9 cellular contexts compared by ENCODE assay signal in genomic region chr19:16118489-16119033, GRCh38. TPM values are rescaled to one million over a fixed set of nuclear protein-coding genes. Genes with fewer than 3 reads are reported as not detected.
DNase-seq lines count a peak whose midpoint lies in the region; ATAC-seq, FAIRE-seq and TF ChIP-seq lines count a peak whose summit lies in the region.
"Had no signal": no experiment of that assay in that cellular context is flagged by ENCODE, and none has a peak within 500 bp of the region (broad histone marks: within the 10 kb centered on the region; RNA-seq: fewer than 3 reads in every experiment).

No MANE protein-coding gene starts in this region.

- 0 out of 2 replicates have a peak, but pooled peaks cover 2% of the 10 kb centered on the region for H4K20me1 ChIP-seq in HepG2 (ENCODE audit: insufficient read depth, low read length)

- in situ Hi-C loops in HepG2 (cut with HindIII; ENCODE audit: extremely low pct_ligation_motif_present, low pct_unique_long_range_greater_than_20kb): no loop called here

- peak overlapping the region in 1 of 10 donors; percentile 60 for H3K4me3 Mint-ChIP-seq in naive thymus-derived CD4-positive, alpha-beta T cell

- CTCF ChIA-PET in HepG2 (lab: Yijun Ruan, JAX; ENCODE audit: low intra/inter-chr PET ratio, low total read pairs): no interaction called here
- CTCF ChIA-PET in naive thymus-derived CD4-positive, alpha-beta T cell (lab: Charles Lee): interaction anchor here (1.3 kb wide), 1 partner anchor 77 kb away, joined by 6 read pairs; no protein-coding TSS in a partner anchor

- H3K36me3 Mint-ChIP-seq in naive thymus-derived CD4-positive, alpha-beta T cell: peaks cover 6 to 22% (median 11%) of the 10 kb centered on the region in 5 donors

- H3K4me1 Mint-ChIP-seq in naive thymus-derived CD4-positive, alpha-beta T cell: peaks cover 27 to 52% (median 32%) of the 10 kb centered on the region in 7 donors

- TF ChIP-seq RAD21 in liver (IDR thresholded peaks at IDR 0.05) (no peak), HepG2 (CRISPR knock-in tag; IDR thresholded peaks at IDR 0.05) (no peak)

- H2AFZ ChIP-seq in HepG2 (ENCODE audit: low read length): no peak overlapping the region

- intact Hi-C loops in HepG2 (cut with micrococcal nuclease; ENCODE audit: unreplicated experiment): no loop called here
- intact Hi-C loops in naive thymus-derived CD4-positive, alpha-beta T cell (cut with micrococcal nuclease): loop anchor here in 1 of 2 donors (1.0 to 2.0 kb wide), 3 partner anchors 7 to 50 kb away; partner anchors contain the start of genes HSH2D and RAB8A

- H3K4me3 ChIP-seq in liver (ENCODE audit: low read depth in 1 of 3, low read length in 3 of 3): no peak overlapping the region
- H3K4me3 ChIP-seq in HepG2 (replicated peaks in 1 of 3; ENCODE audit: insufficient read depth in 1 of 3, low read depth in 2 of 3, low read length in 3 of 3): no peak overlapping the region
- no peak overlapping the region for H3K4me3 ChIP-seq in naive thymus-derived CD4-positive, alpha-beta T cell (ENCODE audit: low read length)
- no peak overlapping the region for H3K4me3 ChIP-seq in foreskin fibroblast (ENCODE audit: low read depth in 1 of 2, low read length in 2 of 2)
- H3K4me3 ChIP-seq: tibial artery had no signal

- FAIRE-seq in HepG2 (lab: Jason Lieb, UNC): no peak

- TF ChIP-seq EP300 in HepG2 (IDR thresholded peaks at IDR 0.05; ENCODE audit: low read depth in 2 of 2, low read length in 2 of 2): no peak
- no peak for TF ChIP-seq EP300 in HepG2 (CRISPR knock-in tag; IDR thresholded peaks at IDR 0.05; ENCODE audit: borderline replicate concordance)

- H3K9me3 Mint-ChIP-seq in naive thymus-derived CD4-positive, alpha-beta T cell: no peaks in the 10 kb centered on the region

- H3K9me3 ChIP-seq in liver (ENCODE audit: control insufficient read depth in 4 of 4, low read length in 3 of 4): no peaks in the 10 kb centered on the region
- no peaks in the 10 kb centered on the region for H3K9me3 ChIP-seq in HepG2 (ENCODE audit: low read length)
- H3K9me3 ChIP-seq in naive thymus-derived CD4-positive, alpha-beta T cell (ENCODE audit: control insufficient read depth in 2 of 3, low read length in 3 of 3): no peaks in the 10 kb centered on the region
- H3K9me3 ChIP-seq: tibial artery had no signal

- H3K4me1 ChIP-seq in liver (ENCODE audit: control insufficient read depth in 4 of 4, insufficient read depth in 4 of 4, low read length in 3 of 4) (peaks cover 2 to 41% (median 26%) of the 10 kb centered on the region in 4 donors), HepG2 (ENCODE audit: insufficient read depth, low read length) (peaks cover 37% of the 10 kb centered on the region)
- H3K4me1 ChIP-seq in naive thymus-derived CD4-positive, alpha-beta T cell (ENCODE audit: control insufficient read depth in 2 of 2, insufficient read depth in 2 of 2, low read length in 2 of 2): peaks cover 0 to 25% of the 10 kb centered on the region in 2 donors

- H3K36me3 ChIP-seq in liver (ENCODE audit: control insufficient read depth in 4 of 4, insufficient read depth in 3 of 4, low read depth in 1 of 4, low read length in 3 of 4) (peaks cover 12 to 26% (median 25%) of the 10 kb centered on the region in 4 donors), HepG2 (replicated peaks in 1 of 2; ENCODE audit: control insufficient read depth in 1 of 2, insufficient read depth in 2 of 2, low read length in 2 of 2) (peaks cover 18 to 43% of the 10 kb centered on the region in 2 experiments; a peak in 4 of 5 replicates)
- peaks cover 11 to 83% (median 22%) of the 10 kb centered on the region in 3 experiments for H3K36me3 ChIP-seq in naive thymus-derived CD4-positive, alpha-beta T cell (ENCODE audit: control insufficient read depth in 2 of 3, insufficient read depth in 3 of 3, low read length in 3 of 3)

- H3K27me3 Mint-ChIP-seq in naive thymus-derived CD4-positive, alpha-beta T cell: no peaks in the 10 kb centered on the region

- ATAC-seq in HepG2: no peak
- peak; percentile 71 for ATAC-seq in HG03095 (IDR thresholded peaks at IDR 0.05; ENCODE audit: unreplicated experiment)
- peak; percentile 80 for ATAC-seq in naive thymus-derived CD4-positive, alpha-beta T cell

- H3K27ac Mint-ChIP-seq in naive thymus-derived CD4-positive, alpha-beta T cell: peak overlapping the region in 7 of 9 donors; percentile 20 to 93 (median 45)

- no TSS peak for BruUV-seq in HepG2 (replicated peaks; lab: Mats Ljungman, UMichigan)

- H3K4me2 ChIP-seq in HepG2 (ENCODE audit: low read depth, low read length): no peak overlapping the region

- DNase-seq in HepG2 (ENCODE audit: low spot score) (no peak), UCSD-AML1 (lab: John Stamatoyannopoulos, UW; ENCODE audit: unreplicated experiment) (peak; percentile 69), SW480 (ENCODE audit: low spot score) (no peak), mucosa of gallbladder (ENCODE audit: low spot score) (no peak), foreskin fibroblast (no peak)
- DNase-seq in naive thymus-derived CD4-positive, alpha-beta T cell: peak in 1 of 9 donors; percentile 60

- TF ChIP-seq CTCF in liver (IDR thresholded peaks at IDR 0.05; ENCODE audit: low read depth, low read length, missing input control) (no peak), HepG2 (CRISPR knock-in tag; IDR thresholded peaks at IDR 0.05) (no peak), foreskin fibroblast (IDR thresholded peaks at IDR 0.05; ENCODE audit: low read depth, low read length) (no peak)

- no peak for TF ChIP-seq POLR2A in HepG2 (IDR thresholded peaks at IDR 0.05; ENCODE audit: insufficient read depth in 1 of 2, low read depth in 2 of 2, low read length in 2 of 2)

- peak overlapping the region; percentile 73 to 85 for H3K27ac ChIP-seq in liver (ENCODE audit: low read depth in 1 of 2, low read length in 2 of 2)
- H3K27ac ChIP-seq in HepG2 (ENCODE audit: extremely low read length, insufficient read depth, low read length): no peak overlapping the region
- no peak overlapping the region for H3K27ac ChIP-seq in naive thymus-derived CD4-positive, alpha-beta T cell (ENCODE audit: low read depth, low read length)
- H3K27ac ChIP-seq: tibial artery had no signal

- H3K79me2 ChIP-seq in HepG2 (ENCODE audit: insufficient read depth, low read length): peaks cover 23% of the 10 kb centered on the region

- POLR2A ChIA-PET in HepG2 (lab: Yijun Ruan, JAX): no interaction called here
- POLR2A ChIA-PET in naive thymus-derived CD4-positive, alpha-beta T cell (lab: Charles Lee): interaction anchor here (1.1 to 1.4 kb wide), 2 partner anchors 26 to 43 kb away, joined by 3 to 5 read pairs; no protein-coding TSS in a partner anchor

- no peak overlapping the region for H3K9ac ChIP-seq in liver (ENCODE audit: low read depth in 1 of 2, low read length in 2 of 2)
- H3K9ac ChIP-seq in HepG2 (ENCODE audit: insufficient read depth, low read depth, low read length): no peak overlapping the region

- H3K27me3 ChIP-seq in liver (ENCODE audit: control insufficient read depth in 4 of 4, insufficient read depth in 4 of 4, low read length in 3 of 4) (no peaks in the 10 kb centered on the region), HepG2 (ENCODE audit: control insufficient read depth in 1 of 2, insufficient read depth in 2 of 2, low read length in 2 of 2) (no peaks in the 10 kb centered on the region)
- H3K27me3 ChIP-seq in naive thymus-derived CD4-positive, alpha-beta T cell (ENCODE audit: control insufficient read depth in 2 of 2, insufficient read depth in 2 of 2, low read length in 2 of 2): no peaks in the 10 kb centered on the region
- H3K27me3 ChIP-seq: tibial artery had no signal

- 83% methylated on average over 12 of the region's 12 CpGs for WGBS in liver
- 98% methylated on average over 6 of the region's 12 CpGs for WGBS in HepG2 (ENCODE audit: low lambda C conversion rate)

RNA-seq across cellular contexts. Expression of gene RAB8A, which starts 6.9 kb away (rescaled TPM):
- total RNA-seq in liver (10 to 100 TPM; 45.6 to 52.0 TPM), HepG2 (2016; rRNA removed; fragmentation: Illumina TruSeq; extraction: Trizol) (44.8 and 45.0 TPM in 2 replicates), mucosa of gallbladder (78.4 TPM)
- polyA plus RNA-seq in liver (10 to 100 TPM; 38.0 to 43.1 TPM), HepG2 (2011; rRNA removed) (36.7 and 37.0 TPM in 2 replicates)
- 12.2 and 13.0 TPM in 2 replicates for total RNA-seq in HepG2 (2016; cell fraction: cytosol; rRNA removed; fragmentation: Illumina TruSeq; extraction: Trizol; ENCODE audit: low read depth)
- 42.2 and 46.8 TPM in 2 replicates for total RNA-seq in HepG2 (2016; cell fraction: insoluble cytoplasmic fraction; rRNA removed; fragmentation: Illumina TruSeq; extraction: Trizol)
- total RNA-seq in HepG2 (2016; cell fraction: membrane; rRNA removed; fragmentation: Illumina TruSeq; extraction: Trizol): 26.3 and 29.3 TPM in 2 replicates
- 27.3 and 27.8 TPM in 2 replicates for total RNA-seq in HepG2 (2016; cell fraction: nucleus; rRNA removed; fragmentation: Illumina TruSeq; extraction: Trizol)
- polyA plus RNA-seq in HepG2 (2011; cell fraction: cytosol; rRNA removed): 37.0 and 45.8 TPM in 2 replicates
- 18.8 and 19.5 TPM in 2 replicates for polyA plus RNA-seq in HepG2 (2011; cell fraction: nucleus; rRNA removed)
- polyA plus RNA-seq in HepG2 (2012): 25.7 and 50.6 TPM in 2 replicates
- 9.1 and 10.9 TPM in 2 replicates for polyA plus RNA-seq in HepG2 (2016; cell fraction: cytosol; fragmentation: Illumina TruSeq; extraction: Trizol; ENCODE audit: low read depth)
- polyA plus RNA-seq in HepG2 (2016; cell fraction: insoluble cytoplasmic fraction; fragmentation: Illumina TruSeq; extraction: Trizol; ENCODE audit: low read depth): 58.6 and 65.5 TPM in 2 replicates
- polyA plus RNA-seq in HepG2 (2016; cell fraction: membrane; fragmentation: Illumina TruSeq; extraction: Trizol; ENCODE audit: low read depth): 18.8 and 20.6 TPM in 2 replicates
- polyA plus RNA-seq in HepG2 (2016; cell fraction: nucleus; fragmentation: Illumina TruSeq; extraction: Trizol; ENCODE audit: insufficient read depth, low read depth): 51.5 and 63.5 TPM in 2 replicates
- 59.4 and 156 TPM in 2 replicates for polyA minus RNA-seq in HepG2 (2011; rRNA and poly(A)+ RNA removed; ENCODE audit: low replicate concordance)
- polyA minus RNA-seq in HepG2 (2011; cell fraction: cytosol; rRNA and poly(A)+ RNA removed): 50.6 TPM in 2 replicates
- polyA minus RNA-seq in HepG2 (2011; cell fraction: nucleus; rRNA and poly(A)+ RNA removed): 60.1 and 69.0 TPM in 2 replicates
- total RNA-seq in naive thymus-derived CD4-positive, alpha-beta T cell: 100 to 1,000 TPM in 2 of 5 experiments, 10 to 100 TPM in 3; 64.4 to 154 (median 74.5) TPM
- 10 to 100 TPM; 61.8 to 82.2 TPM for polyA plus RNA-seq in naive thymus-derived CD4-positive, alpha-beta T cell

RNA-seq across cellular contexts. Expression of gene HSH2D, which starts 24.9 kb away (rescaled TPM):
- total RNA-seq in liver (1 to 10 TPM; 1.2 to 2.9 TPM), HepG2 (2016; rRNA removed; fragmentation: Illumina TruSeq; extraction: Trizol) (0.53 and 0.69 TPM in 2 replicates), mucosa of gallbladder (14.0 TPM)
- polyA plus RNA-seq in liver (1 to 10 TPM in 1 of 2 donors, under 1 TPM in 1; 0.33 to 1.2 TPM), HepG2 (2011; rRNA removed) (3.2 and 6.3 TPM in 2 replicates)
- 0.20 and 0.71 TPM in 2 replicates for total RNA-seq in HepG2 (2016; cell fraction: cytosol; rRNA removed; fragmentation: Illumina TruSeq; extraction: Trizol; ENCODE audit: low read depth)
- 0.68 and 0.91 TPM in 2 replicates for total RNA-seq in HepG2 (2016; cell fraction: insoluble cytoplasmic fraction; rRNA removed; fragmentation: Illumina TruSeq; extraction: Trizol)
- total RNA-seq in HepG2 (2016; cell fraction: membrane; rRNA removed; fragmentation: Illumina TruSeq; extraction: Trizol): 0.45 and 0.53 TPM in 2 replicates
- 0.75 and 1.1 TPM in 2 replicates for total RNA-seq in HepG2 (2016; cell fraction: nucleus; rRNA removed; fragmentation: Illumina TruSeq; extraction: Trizol)
- polyA plus RNA-seq in HepG2 (2011; cell fraction: cytosol; rRNA removed): 2.3 and 3.1 TPM in 2 replicates
- 7.6 and 12.6 TPM in 2 replicates for polyA plus RNA-seq in HepG2 (2011; cell fraction: nucleus; rRNA removed)
- polyA plus RNA-seq in HepG2 (2012): 3.5 and 3.7 TPM in 2 replicates
- polyA plus RNA-seq in HepG2 (2016; cell fraction: cytosol; fragmentation: Illumina TruSeq; extraction: Trizol; ENCODE audit: low read depth): 0.08 and 0.27 TPM in 2 replicates
- polyA plus RNA-seq in HepG2 (2016; cell fraction: insoluble cytoplasmic fraction; fragmentation: Illumina TruSeq; extraction: Trizol; ENCODE audit: low read depth): 0.67 and 0.85 TPM in 2 replicates
- polyA plus RNA-seq in HepG2 (2016; cell fraction: membrane; fragmentation: Illumina TruSeq; extraction: Trizol; ENCODE audit: low read depth): 0.26 and 0.30 TPM in 2 replicates
- polyA plus RNA-seq in HepG2 (2016; cell fraction: nucleus; fragmentation: Illumina TruSeq; extraction: Trizol; ENCODE audit: insufficient read depth, low read depth): 1.6 and 2.8 TPM in 2 replicates
- polyA minus RNA-seq in HepG2 (2011; rRNA and poly(A)+ RNA removed; ENCODE audit: low replicate concordance): 1.1 and 1.3 TPM in 2 replicates
- 0.70 and 1.5 TPM in 2 replicates for polyA minus RNA-seq in HepG2 (2011; cell fraction: cytosol; rRNA and poly(A)+ RNA removed)
- polyA minus RNA-seq in HepG2 (2011; cell fraction: nucleus; rRNA and poly(A)+ RNA removed): 2.4 and 4.8 TPM in 2 replicates
- total RNA-seq in naive thymus-derived CD4-positive, alpha-beta T cell: 10 to 100 TPM; 20.0 to 60.0 (median 46.4) TPM
- 10 to 100 TPM in 1 of 2 donors, 1 to 10 TPM in 1; 7.2 to 17.8 TPM for polyA plus RNA-seq in naive thymus-derived CD4-positive, alpha-beta T cell

RNA-seq across cellular contexts. Expression of gene TPM4, which starts 42.3 kb away (rescaled TPM):
- 10 to 100 TPM; 40.8 to 59.9 TPM for total RNA-seq in liver
- 10 to 100 TPM; 19.8 to 46.0 TPM for polyA plus RNA-seq in liver
- total RNA-seq in HepG2 (2016; rRNA removed; fragmentation: Illumina TruSeq; extraction: Trizol): 180 and 226 TPM in 2 replicates
- total RNA-seq in HepG2 (2016; cell fraction: cytosol; rRNA removed; fragmentation: Illumina TruSeq; extraction: Trizol; ENCODE audit: low read depth): 81.5 and 84.8 TPM in 2 replicates
- total RNA-seq in HepG2 (2016; cell fraction: insoluble cytoplasmic fraction; rRNA removed; fragmentation: Illumina TruSeq; extraction: Trizol): 186 and 214 TPM in 2 replicates
- total RNA-seq in HepG2 (2016; cell fraction: membrane; rRNA removed; fragmentation: Illumina TruSeq; extraction: Trizol): 194 and 200 TPM in 2 replicates
- 74.9 and 75.0 TPM in 2 replicates for total RNA-seq in HepG2 (2016; cell fraction: nucleus; rRNA removed; fragmentation: Illumina TruSeq; extraction: Trizol)
- polyA plus RNA-seq in HepG2 (2011; rRNA removed): 142 and 188 TPM in 2 replicates
- polyA plus RNA-seq in HepG2 (2011; cell fraction: cytosol; rRNA removed): 121 and 146 TPM in 2 replicates
- polyA plus RNA-seq in HepG2 (2011; cell fraction: nucleus; rRNA removed): 57.4 and 58.9 TPM in 2 replicates
- polyA plus RNA-seq in HepG2 (2012): 139 and 145 TPM in 2 replicates
- polyA plus RNA-seq in HepG2 (2016; cell fraction: cytosol; fragmentation: Illumina TruSeq; extraction: Trizol; ENCODE audit: low read depth): 109 and 119 TPM in 2 replicates
- polyA plus RNA-seq in HepG2 (2016; cell fraction: insoluble cytoplasmic fraction; fragmentation: Illumina TruSeq; extraction: Trizol; ENCODE audit: low read depth): 311 and 323 TPM in 2 replicates
- polyA plus RNA-seq in HepG2 (2016; cell fraction: membrane; fragmentation: Illumina TruSeq; extraction: Trizol; ENCODE audit: low read depth): 206 and 209 TPM in 2 replicates
- polyA plus RNA-seq in HepG2 (2016; cell fraction: nucleus; fragmentation: Illumina TruSeq; extraction: Trizol; ENCODE audit: insufficient read depth, low read depth): 143 and 149 TPM in 2 replicates
- 72.8 and 124 TPM in 2 replicates for polyA minus RNA-seq in HepG2 (2011; rRNA and poly(A)+ RNA removed; ENCODE audit: low replicate concordance)
- 91.4 and 93.5 TPM in 2 replicates for polyA minus RNA-seq in HepG2 (2011; cell fraction: cytosol; rRNA and poly(A)+ RNA removed)
- polyA minus RNA-seq in HepG2 (2011; cell fraction: nucleus; rRNA and poly(A)+ RNA removed): 76.0 and 77.5 TPM in 2 replicates
- total RNA-seq in naive thymus-derived CD4-positive, alpha-beta T cell: 100 to 1,000 TPM in 3 of 5 experiments, 10 to 100 TPM in 2; 65.8 to 435 (median 126) TPM
- 10 to 100 TPM; 28.2 to 43.5 TPM for polyA plus RNA-seq in naive thymus-derived CD4-positive, alpha-beta T cell
- 349 TPM for total RNA-seq in mucosa of gallbladder

RNA-seq across cellular contexts. Expression of gene CIB3, which starts 54.8 kb away (rescaled TPM):
- not detected for total RNA-seq in liver
- not detected for polyA plus RNA-seq in liver
- not detected in 2 replicates for total RNA-seq in HepG2 (2016; rRNA removed; fragmentation: Illumina TruSeq; extraction: Trizol)
- total RNA-seq in HepG2 (2016; cell fraction: cytosol; rRNA removed; fragmentation: Illumina TruSeq; extraction: Trizol; ENCODE audit: low read depth): not detected in 2 replicates
- total RNA-seq in HepG2 (2016; cell fraction: insoluble cytoplasmic fraction; rRNA removed; fragmentation: Illumina TruSeq; extraction: Trizol): not detected in 2 replicates
- total RNA-seq in HepG2 (2016; cell fraction: membrane; rRNA removed; fragmentation: Illumina TruSeq; extraction: Trizol): not detected in 2 replicates
- not detected in 2 replicates for total RNA-seq in HepG2 (2016; cell fraction: nucleus; rRNA removed; fragmentation: Illumina TruSeq; extraction: Trizol)
- not detected in 2 replicates for polyA plus RNA-seq in HepG2 (2011; rRNA removed)
- polyA plus RNA-seq in HepG2 (2011; cell fraction: cytosol; rRNA removed): not detected in 2 replicates
- polyA plus RNA-seq in HepG2 (2011; cell fraction: nucleus; rRNA removed): not detected in 2 replicates
- polyA plus RNA-seq in HepG2 (2012): not detected in 2 replicates
- polyA plus RNA-seq in HepG2 (2016; cell fraction: cytosol; fragmentation: Illumina TruSeq; extraction: Trizol; ENCODE audit: low read depth): not detected in 2 replicates
- polyA plus RNA-seq in HepG2 (2016; cell fraction: insoluble cytoplasmic fraction; fragmentation: Illumina TruSeq; extraction: Trizol; ENCODE audit: low read depth): not detected in 2 replicates
- polyA plus RNA-seq in HepG2 (2016; cell fraction: membrane; fragmentation: Illumina TruSeq; extraction: Trizol; ENCODE audit: low read depth): not detected in 2 replicates
- polyA plus RNA-seq in HepG2 (2016; cell fraction: nucleus; fragmentation: Illumina TruSeq; extraction: Trizol; ENCODE audit: insufficient read depth, low read depth): not detected in 2 replicates
- not detected in 2 replicates for polyA minus RNA-seq in HepG2 (2011; rRNA and poly(A)+ RNA removed; ENCODE audit: low replicate concordance)
- not detected in 2 replicates for polyA minus RNA-seq in HepG2 (2011; cell fraction: cytosol; rRNA and poly(A)+ RNA removed)
- not detected in 2 replicates for polyA minus RNA-seq in HepG2 (2011; cell fraction: nucleus; rRNA and poly(A)+ RNA removed)
- total RNA-seq in naive thymus-derived CD4-positive, alpha-beta T cell: not detected
- polyA plus RNA-seq in naive thymus-derived CD4-positive, alpha-beta T cell: not detected
- total RNA-seq in mucosa of gallbladder: not detected

Comparison
In these comparisons a context has a peak if more than half of its experiments do, and no peak if none do; other contexts are left out.
1. H3K27ac ChIP-seq: peak in liver (2 of 2); none in HepG2 (single experiment) and naive thymus-derived CD4-positive, alpha-beta T cell (single experiment).